Comparison of ENCODE assay signal across 8 cellular contexts in the genomic region with DNA sequence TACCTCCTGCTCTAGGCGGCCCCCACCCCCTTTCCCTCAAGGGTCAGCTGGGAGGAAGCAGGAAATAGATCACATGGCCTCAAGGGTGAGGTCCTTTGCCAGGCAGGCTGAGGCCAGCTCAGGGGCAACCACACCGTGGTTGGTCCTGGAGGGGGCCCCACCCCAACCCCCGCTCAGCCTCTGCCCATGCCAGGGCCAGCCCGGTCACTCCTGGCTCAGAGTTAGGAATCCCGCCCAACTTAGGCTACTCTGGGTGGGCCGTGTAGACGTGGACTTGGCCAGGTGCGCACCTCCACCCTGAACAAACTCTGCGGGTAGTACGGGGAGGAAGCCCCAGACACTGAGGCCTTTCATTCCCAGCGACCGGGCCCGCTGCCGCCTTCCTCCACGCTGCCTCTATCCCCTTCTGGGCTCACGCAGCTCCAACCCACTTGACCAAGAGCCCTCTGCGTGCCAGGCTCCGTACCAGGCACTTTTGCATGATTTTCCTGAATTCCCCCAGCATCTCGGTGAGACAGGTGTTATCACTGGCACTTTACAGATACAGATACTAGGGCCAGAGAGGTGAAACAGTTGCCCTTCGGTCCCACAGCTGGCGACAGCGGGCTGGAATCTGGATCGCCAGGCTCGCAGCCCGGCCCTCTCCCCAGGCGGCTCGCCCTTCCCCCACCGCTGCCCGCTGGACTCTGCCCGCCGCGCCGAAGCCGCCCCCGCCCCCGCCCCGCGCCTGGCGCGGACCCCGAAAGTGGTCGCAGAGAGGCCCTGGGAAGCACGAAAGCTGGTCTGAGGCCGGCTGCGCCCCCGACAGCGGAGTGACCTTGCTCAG. TPM values are rescaled to one million over a fixed set of nuclear protein-coding genes. Genes with fewer than 3 reads are reported as not detected.
DNase-seq lines count a peak whose midpoint lies in the region; ATAC-seq and TF ChIP-seq lines count a peak whose summit lies in the region.

No MANE protein-coding gene starts in this region.

- peak overlapping the region; percentile 99 for H3K4me2 ChIP-seq in parathyroid adenoma (ENCODE audit: low read length)

- no peak overlapping the region for H3K9ac ChIP-seq in parathyroid adenoma

- peaks cover 7% of the 10 kb centered on the region for H3K9me3 Mint-ChIP-seq in glutamatergic neuron (ENCODE audit: unreplicated experiment)

- peaks cover 2% of the 10 kb centered on the region for H3K4me1 Mint-ChIP-seq in glutamatergic neuron (ENCODE audit: low read depth, unreplicated experiment)

- ATAC-seq in GM21423 (IDR thresholded peaks at IDR 0.05; ENCODE audit: unreplicated experiment): peak; percentile 12

- no peaks in the 10 kb centered on the region for H3K36me3 ChIP-seq in parathyroid adenoma (ENCODE audit: control insufficient read depth, insufficient read depth, low read length)

- H3K4me3 ChIP-seq in parathyroid adenoma (ENCODE audit: low read depth, low read length): peak overlapping the region; percentile 97

- peaks cover 10% of the 10 kb centered on the region for H3K4me1 ChIP-seq in parathyroid adenoma

- peak; percentile 48 for DNase-seq in D341Med (ENCODE audit: low spot score)
- peak; percentile 97 for DNase-seq in M059J (ENCODE audit: low read depth)
- peak; percentile 12 for DNase-seq in activated effector memory CD4-positive, alpha-beta T cell treated with Interleukin-2 at 50 U/mL for 16 hours
- peak; percentile 61 for DNase-seq in glutamatergic neuron
- no peak for DNase-seq in NCI-H345 (lab: John Stamatoyannopoulos, UW)
- no peak for DNase-seq in inferior parietal cortex (ENCODE audit: extremely low spot score)

- H3K27ac ChIP-seq in parathyroid adenoma: peak overlapping the region; percentile 81

- no peaks in the 10 kb centered on the region for H3K36me3 Mint-ChIP-seq in glutamatergic neuron (ENCODE audit: unreplicated experiment)

- TF ChIP-seq CTCF in glutamatergic neuron (IDR thresholded peaks at IDR 0.05; ENCODE audit: partially characterized antibody, unreplicated experiment) (no peak), parathyroid adenoma (IDR thresholded peaks at IDR 0.05) (no peak)

- H3K4me3 Mint-ChIP-seq in glutamatergic neuron (ENCODE audit: unreplicated experiment): peak overlapping the region; percentile 93

- H3K27me3 ChIP-seq in parathyroid adenoma (ENCODE audit: control insufficient read depth, insufficient read depth, low read length): no peaks in the 10 kb centered on the region

- no peaks in the 10 kb centered on the region for H3K9me3 ChIP-seq in parathyroid adenoma (ENCODE audit: control insufficient read depth, low read length)

- H3K27me3 Mint-ChIP-seq in glutamatergic neuron (ENCODE audit: unreplicated experiment): peaks cover 3% of the 10 kb centered on the region

- H3K79me2 ChIP-seq in parathyroid adenoma: no peaks in the 10 kb centered on the region

- H3K27ac Mint-ChIP-seq in glutamatergic neuron (ENCODE audit: unreplicated experiment): peak overlapping the region; percentile 89

- H2AFZ ChIP-seq in parathyroid adenoma: peak overlapping the region; percentile 65

RNA-seq across cellular contexts. Expression of gene GALE, which starts 0.8 kb away (rescaled TPM):
- total RNA-seq in M059J (2014; rRNA removed; shearing (Covaris generic)): 64.3 and 80.7 TPM in 2 replicates
- total RNA-seq in glutamatergic neuron (ENCODE audit: unreplicated experiment): 32.6 TPM

RNA-seq across cellular contexts. Expression of gene LYPLA2, which starts 8.8 kb away (rescaled TPM):
- total RNA-seq in M059J (2014; rRNA removed; shearing (Covaris generic)): 52.5 and 71.7 TPM in 2 replicates
- total RNA-seq in glutamatergic neuron (ENCODE audit: unreplicated experiment): 191 TPM

RNA-seq across cellular contexts. Expression of gene PITHD1, which starts 21.6 kb away (rescaled TPM):
- 81.8 and 95.6 TPM in 2 replicates for total RNA-seq in M059J (2014; rRNA removed; shearing (Covaris generic))
- 35.0 TPM for total RNA-seq in glutamatergic neuron (ENCODE audit: unreplicated experiment)

RNA-seq across cellular contexts. Expression of gene HMGCL, which starts 25.4 kb away (rescaled TPM):
- total RNA-seq in M059J (2014; rRNA removed; shearing (Covaris generic)): 41.8 and 43.2 TPM in 2 replicates
- total RNA-seq in glutamatergic neuron (ENCODE audit: unreplicated experiment): 19.4 TPM

RNA-seq across cellular contexts. Expression of gene ELOA, which starts 56.5 kb away (rescaled TPM):
- total RNA-seq in M059J (2014; rRNA removed; shearing (Covaris generic)): 57.6 and 74.5 TPM in 2 replicates
- 40.6 TPM for total RNA-seq in glutamatergic neuron (ENCODE audit: unreplicated experiment)

Comparison
In these comparisons a context has a peak if more than half of its experiments do, and no peak if none do; other contexts are left out.
1. DNase-seq: peak in D341Med (single experiment), M059J (single experiment), activated effector memory CD4-positive, alpha-beta T cell treated with Interleukin-2 at 50 U/mL for 16 hours (single experiment) and glutamatergic neuron (single experiment); none in NCI-H345 (single experiment) and inferior parietal cortex (single experiment).